In genomic region chr20:3436864-3437574, GRCh38 we compare ENCODE assay signal across 22 cellular contexts. TPM values are rescaled to one million over a fixed set of nuclear protein-coding genes. Genes with fewer than 3 reads are reported as not detected.
A peak's percentile ranks its signal among the peaks of the same experiment; 100 is the strongest.
DNase-seq lines count a peak whose midpoint lies in the region; ATAC-seq and TF ChIP-seq lines count a peak whose summit lies in the region.
"Had no signal": no experiment of that assay in that cellular context is flagged by ENCODE, and none has a peak within 500 bp of the region (broad histone marks: within the 10 kb centered on the region; RNA-seq: fewer than 3 reads in every experiment).

No MANE protein-coding gene starts in this region.

- H3K4me1 ChIP-seq in body of pancreas (no peaks in the 10 kb centered on the region), mucosa of descending colon (ENCODE audit: low read depth) (no peaks in the 10 kb centered on the region), mammary epithelial cell (ENCODE audit: insufficient read depth, low read length) (no peaks in the 10 kb centered on the region), left lung (no peaks in the 10 kb centered on the region)
- H3K4me1 ChIP-seq: SJSA1 had no signal

- H4K20me1 ChIP-seq in mammary epithelial cell (ENCODE audit: insufficient read depth, low read length), result no peaks in the 10 kb centered on the region

- H3K4me2 ChIP-seq in mammary epithelial cell (ENCODE audit: insufficient read depth, low read depth, low read length), result no peak overlapping the region
- H3K4me2 ChIP-seq: PC-9 had no signal

- dilution Hi-C loops in mammary epithelial cell (cut with HindIII; ENCODE audit: low sequenced_read_pairs), result no loop called here

- 72 to 75% methylated on average over 2 of the region's 2 CpGs for WGBS in body of pancreas, 2 donors
- 73% methylated on average over 2 of the region's 2 CpGs for WGBS in mammary epithelial cell (ENCODE audit: low coverage, missing lambda C conversion rate)

- ATAC-seq in body of pancreas, result peak; percentile 63
- peak; percentile 93 for ATAC-seq in mucosa of descending colon
- ATAC-seq in left lung, result no peak
- ATAC-seq: Right ventricle myocardium inferior had no signal

- intact Hi-C loops in body of pancreas (cut with DNase I) (no loop called here), mucosa of descending colon (cut with DNase I, micrococcal nuclease) (no loop called here), mammary epithelial cell (cut with micrococcal nuclease) (no loop called here), left lung (cut with DNase I) (no loop called here)

- H3K9ac ChIP-seq in mammary epithelial cell (ENCODE audit: insufficient read depth, low read length), result no peak overlapping the region
- H3K9ac ChIP-seq: GM23248 had no signal

- CTCF ChIA-PET in mammary epithelial cell (lab: Charles Lee; ENCODE audit: low non-redundant PET), result no interaction called here

- no peaks in the 10 kb centered on the region for H3K9me3 ChIP-seq in body of pancreas
- no peaks in the 10 kb centered on the region for H3K9me3 ChIP-seq in mucosa of descending colon
- H3K9me3 ChIP-seq in mammary epithelial cell (replicated peaks; ENCODE audit: insufficient read depth, low read length), result no peaks in the 10 kb centered on the region
- H3K9me3 ChIP-seq in left lung, result no peaks in the 10 kb centered on the region
- H3K9me3 ChIP-seq: MG63, SJSA1 had no signal

- TF ChIP-seq CTCF in body of pancreas (IDR thresholded peaks at IDR 0.05) (no peak), mucosa of descending colon (IDR thresholded peaks at IDR 0.05) (no peak), mammary epithelial cell (conservative IDR thresholded peaks at IDR 0.05 in 1 of 2, IDR thresholded peaks at IDR 0.05 in 1 of 2; ENCODE audit: extremely low read depth in 1 of 2, insufficient read depth in 1 of 2, low read depth in 1 of 2, low read length in 2 of 2) (no peak), left lung (IDR thresholded peaks at IDR 0.05) (no peak)

- no peak for TF ChIP-seq POLR2A in body of pancreas (IDR thresholded peaks at IDR 0.05)

- BruUV-seq in mammary epithelial cell (replicated peaks; lab: Mats Ljungman, UMichigan), result no TSS peak

- in situ Hi-C loops in mammary epithelial cell (cut with MboI; ENCODE audit: low sequenced_read_pairs in 2 of 2), result no loop called here

- DNase-seq in HuH-7 (ENCODE audit: low spot score) (peak; percentile 61), body of pancreas (no peak), mucosa of descending colon (peak in 1 of 3 donors; percentile 5), mammary epithelial cell (no peak), NCI-H2227 treated with DMSO at 0.1 percent for 48 hours (lab: John Stamatoyannopoulos, UW) (no peak), left lung (no peak)
- no peak for DNase-seq in stimulated activated CD4-positive, alpha-beta T cell treated with anti-CD3 and anti-CD28 coated beads, Interleukin-4, amount 100 ng/mL, for 1 hour
- DNase-seq: C1 segment of cervical spinal cord; CD4-positive, alpha-beta memory T cell; COR-L47; GM23248; H7; Kasumi-1; MG63; NCI-H1105 treated with DMSO at 0.1 percent for 48 hours; NCI-H146; NCI-H2029; NCI-H446 treated with DMSO at 0.1 percent for 48 hours; NCI-H526; PC-9 had no signal

- H3K79me2 ChIP-seq in mammary epithelial cell (ENCODE audit: insufficient read depth, low read length), result no peaks in the 10 kb centered on the region

- no peak overlapping the region for H2AFZ ChIP-seq in mammary epithelial cell (ENCODE audit: low read depth, low read length)
- H2AFZ ChIP-seq: GM23248, PC-9 had no signal

- H3K4me3 ChIP-seq in body of pancreas, result no peak overlapping the region
- H3K4me3 ChIP-seq in mucosa of descending colon, result no peak overlapping the region
- no peak overlapping the region for H3K4me3 ChIP-seq in mammary epithelial cell (replicated peaks in 1 of 3; ENCODE audit: insufficient read depth in 1 of 3, low read depth in 2 of 3, low read length in 3 of 3)
- H3K4me3 ChIP-seq in left lung, result no peak overlapping the region
- H3K4me3 ChIP-seq: GM23248, MG63, PC-9, SJSA1 had no signal

- H3K27me3 ChIP-seq in body of pancreas (no peaks in the 10 kb centered on the region), mammary epithelial cell (ENCODE audit: insufficient read depth, low read length) (no peaks in the 10 kb centered on the region), left lung (no peaks in the 10 kb centered on the region)
- H3K27me3 ChIP-seq: MG63, SJSA1 had no signal

- H3K36me3 ChIP-seq in body of pancreas (replicated peaks in 1 of 2; ENCODE audit: insufficient read depth in 1 of 2, low read depth in 2 of 2) (no peaks in the 10 kb centered on the region), mucosa of descending colon (ENCODE audit: low read depth) (no peaks in the 10 kb centered on the region), mammary epithelial cell (ENCODE audit: insufficient read depth, low read length) (no peaks in the 10 kb centered on the region), left lung (no peaks in the 10 kb centered on the region)
- H3K36me3 ChIP-seq: MG63, SJSA1 had no signal

- peak overlapping the region in 1 of 4 donors; percentile 10 for H3K27ac ChIP-seq in body of pancreas
- no peak overlapping the region for H3K27ac ChIP-seq in mammary epithelial cell (ENCODE audit: insufficient read depth, low read depth, low read length)
- H3K27ac ChIP-seq in left lung, result no peak overlapping the region
- H3K27ac ChIP-seq: GM23248, PC-9, SJSA1 had no signal

RNA-seq across cellular contexts. Expression of gene DNAAF9, which starts 29.6 kb away (rescaled TPM):
- total RNA-seq in body of pancreas, result 10 to 100 TPM; 10.1 to 13.2 TPM
- total RNA-seq in mucosa of descending colon, result 10 to 100 TPM in 1 of 3 donors, 1 to 10 TPM in 2; 1.9 to 25.4 (median 3.9) TPM
- total RNA-seq in mammary epithelial cell, result 10 to 100 TPM; 14.1 to 23.7 TPM
- polyA plus RNA-seq in mammary epithelial cell, result 7.0 TPM
- polyA minus RNA-seq in mammary epithelial cell, result 11.9 TPM
- 10 to 100 TPM; 16.9 to 20.3 TPM for total RNA-seq in left lung

RNA-seq across cellular contexts. Expression of gene ATRN, which starts 33.8 kb away (rescaled TPM):
- 10 to 100 TPM; 17.6 to 18.8 TPM for total RNA-seq in body of pancreas
- 10 to 100 TPM; 22.1 to 28.2 (median 23.7) TPM for total RNA-seq in mucosa of descending colon
- 100 to 1,000 TPM in 1 of 2 donors, 10 to 100 TPM in 1; 54.2 to 134 TPM for total RNA-seq in mammary epithelial cell
- polyA plus RNA-seq in mammary epithelial cell, result 52.3 TPM
- polyA minus RNA-seq in mammary epithelial cell, result 62.9 TPM
- 10 to 100 TPM; 28.8 to 35.7 TPM for total RNA-seq in left lung
